In the genomic region with DNA sequence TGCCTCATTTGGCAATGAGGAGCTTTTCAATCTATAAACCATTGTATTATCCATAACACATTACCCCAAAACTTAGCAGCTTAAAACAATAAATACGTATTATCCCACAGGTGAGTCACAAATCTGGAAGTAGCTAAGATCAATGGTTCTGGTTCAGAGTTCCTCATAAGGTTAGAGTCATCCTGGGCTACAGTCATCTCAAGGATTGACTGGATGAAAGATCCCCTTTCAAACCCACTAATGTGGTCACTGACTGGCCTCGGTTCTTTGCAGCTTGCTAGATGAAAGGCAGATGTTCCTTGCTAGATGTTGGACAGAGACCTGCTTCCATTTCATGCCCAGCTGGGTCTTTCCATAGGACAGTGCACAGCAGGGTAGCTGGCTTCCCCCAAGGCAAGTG, we compare ENCODE assay signal across 13 cellular contexts. TPM values are rescaled to one million over a fixed set of nuclear protein-coding genes. Genes with fewer than 3 reads are reported as not detected.
A peak's percentile ranks its signal among the peaks of the same experiment; 100 is the strongest.
DNase-seq lines count a peak whose midpoint lies in the region; ATAC-seq and TF ChIP-seq lines count a peak whose summit lies in the region.
"Had no signal": no experiment of that assay in that cellular context is flagged by ENCODE, and none has a peak within 500 bp of the region (broad histone marks: within the 10 kb centered on the region; RNA-seq: fewer than 3 reads in every experiment).

No MANE protein-coding gene starts in this region.

- no peak for TF ChIP-seq POLR2A in upper lobe of left lung (IDR thresholded peaks at IDR 0.05)

- peaks cover 0 to 12% (median 9%) of the 10 kb centered on the region in 4 donors for H3K4me1 ChIP-seq in upper lobe of left lung

- H3K36me3 Mint-ChIP-seq in activated naive CD4-positive, alpha-beta T cell treated with anti-CD3 and anti-CD28 coated beads for 36 hours (ENCODE audit: low read depth) = peaks cover 1% of the 10 kb centered on the region
- peaks cover 0 to 4% of the 10 kb centered on the region in 2 donors for H3K36me3 Mint-ChIP-seq in activated T-cell treated with anti-CD3 and anti-CD28 coated beads, Interleukin-2, amount 50 U/mL, for 72 hours (ENCODE audit: insufficient read depth in 2 of 2)

- no peak overlapping the region for H3K27ac Mint-ChIP-seq in activated naive CD4-positive, alpha-beta T cell treated with anti-CD3 and anti-CD28 coated beads for 36 hours
- peak overlapping the region; percentile 90 for H3K27ac Mint-ChIP-seq in activated T-cell treated with anti-CD3 and anti-CD28 coated beads, Interleukin-2, amount 50 U/mL, for 72 hours
- H3K27ac Mint-ChIP-seq: B cell had no signal

- no peaks in the 10 kb centered on the region for H3K9me3 ChIP-seq in upper lobe of left lung
- H3K9me3 ChIP-seq: psoas muscle had no signal

- H3K4me3 ChIP-seq in GM12865 (ENCODE audit: low read depth, low read length) = no peak overlapping the region
- H3K4me3 ChIP-seq in upper lobe of left lung = no peak overlapping the region
- H3K4me3 ChIP-seq: lung, psoas muscle had no signal

- H3K27me3 ChIP-seq in upper lobe of left lung = no peaks in the 10 kb centered on the region

- CTCF ChIA-PET in activated naive CD4-positive, alpha-beta T cell treated with anti-CD3 and anti-CD28 coated beads for 36 hours (lab: Charles Lee) = interaction anchor here (0.7 to 4.2 kb wide), 14 partner anchors 8 to 191 kb away, joined by 3 to 41 read pairs (median 4); a partner anchor contains a TSS

- ATAC-seq in activated T-cell treated with anti-CD3 and anti-CD28 coated beads, Interleukin-2, amount 50 U/mL, for 72 hours (replicated peaks in 1 of 2) = peak; percentile 94 to 98
- ATAC-seq in GM21737 (IDR thresholded peaks at IDR 0.05; ENCODE audit: unreplicated experiment) = no peak
- no peak for ATAC-seq in upper lobe of left lung (ENCODE audit: low FRiP score in 2 of 2)
- no peak for ATAC-seq in HG02759 (IDR thresholded peaks at IDR 0.05; ENCODE audit: unreplicated experiment)
- ATAC-seq: naive thymus-derived CD8-positive, alpha-beta T cell had no signal

- H3K9me3 Mint-ChIP-seq in activated naive CD4-positive, alpha-beta T cell treated with anti-CD3 and anti-CD28 coated beads for 36 hours = no peaks in the 10 kb centered on the region
- H3K9me3 Mint-ChIP-seq in activated T-cell treated with anti-CD3 and anti-CD28 coated beads, Interleukin-2, amount 50 U/mL, for 72 hours = no peaks in the 10 kb centered on the region
- H3K9me3 Mint-ChIP-seq: naive thymus-derived CD8-positive, alpha-beta T cell had no signal

- DNase-seq in activated naive CD4-positive, alpha-beta T cell treated with anti-CD3 and anti-CD28 coated beads for 36 hours = peak; percentile 38
- DNase-seq in activated naive CD4-positive, alpha-beta T cell treated with anti-CD3 and anti-CD28 coated beads, Interleukin-2, amount 50 U/mL, for 16 hours = no peak
- DNase-seq in GM12865 (ENCODE audit: low read depth) (peak; percentile 35), upper lobe of left lung (no peak)
- peak; percentile 51 to 57 for DNase-seq in activated T-cell treated with anti-CD3 and anti-CD28 coated beads, Interleukin-2, amount 50 U/mL, for 72 hours
- DNase-seq in stimulated activated CD8-positive, alpha-beta memory T cell treated with anti-CD3 and anti-CD28 coated beads, Interleukin-4, amount 100 ng/mL, for 48 hours = peak; percentile 37
- DNase-seq: dermis blood vessel endothelial cell, psoas muscle had no signal

- H3K27ac ChIP-seq in upper lobe of left lung = no peak overlapping the region
- H3K27ac ChIP-seq: psoas muscle had no signal

- H3K27me3 Mint-ChIP-seq in activated naive CD4-positive, alpha-beta T cell treated with anti-CD3 and anti-CD28 coated beads for 36 hours (ENCODE audit: low read depth) = no peaks in the 10 kb centered on the region
- H3K27me3 Mint-ChIP-seq in activated T-cell treated with anti-CD3 and anti-CD28 coated beads, Interleukin-2, amount 50 U/mL, for 72 hours (ENCODE audit: low read depth) = no peaks in the 10 kb centered on the region
- H3K27me3 Mint-ChIP-seq: B cell; naive thymus-derived CD8-positive, alpha-beta T cell had no signal

- H3K36me3 ChIP-seq in upper lobe of left lung = peaks cover 0 to 19% (median 3%) of the 10 kb centered on the region in 4 donors

- no peak for TF ChIP-seq CTCF in GM12865 (IDR thresholded peaks at IDR 0.05; ENCODE audit: insufficient read depth, low read depth, low read length, missing control alignments)
- no peak for TF ChIP-seq CTCF in upper lobe of left lung (IDR thresholded peaks at IDR 0.05)

- WGBS in upper lobe of left lung, 2 donors = 83 to 98% methylated on average over 2 of the region's 2 CpGs

- TF ChIP-seq EP300 in upper lobe of left lung (IDR thresholded peaks at IDR 0.05) = no peak

- no peak overlapping the region for H3K4me3 Mint-ChIP-seq in activated naive CD4-positive, alpha-beta T cell treated with anti-CD3 and anti-CD28 coated beads for 36 hours
- peak overlapping the region in 1 of 2 donors; percentile 56 for H3K4me3 Mint-ChIP-seq in activated T-cell treated with anti-CD3 and anti-CD28 coated beads, Interleukin-2, amount 50 U/mL, for 72 hours
- H3K4me3 Mint-ChIP-seq: B cell; naive thymus-derived CD8-positive, alpha-beta T cell had no signal

- H3K4me1 Mint-ChIP-seq in activated naive CD4-positive, alpha-beta T cell treated with anti-CD3 and anti-CD28 coated beads for 36 hours (ENCODE audit: low read depth) = peaks cover 7% of the 10 kb centered on the region
- H3K4me1 Mint-ChIP-seq in activated T-cell treated with anti-CD3 and anti-CD28 coated beads, Interleukin-2, amount 50 U/mL, for 72 hours (ENCODE audit: low read depth) = peaks cover 15% of the 10 kb centered on the region

- intact Hi-C loops in activated naive CD4-positive, alpha-beta T cell treated with anti-CD3 and anti-CD28 coated beads for 36 hours (cut with micrococcal nuclease) = loop anchor here (1.0 to 5.0 kb wide), 2 partner anchors 44 to 83 kb away; no protein-coding TSS in a partner anchor

RNA-seq across cellular contexts. Expression of a gene that starts 8.1 kb away (rescaled TPM):
- 1 to 10 TPM; 7.8 to 8.4 TPM for total RNA-seq in activated naive CD4-positive, alpha-beta T cell treated with anti-CD3 and anti-CD28 coated beads for 36 hours
- total RNA-seq in activated T-cell treated with anti-CD3 and anti-CD28 coated beads, Interleukin-2, amount 50 U/mL, for 72 hours = 10 to 100 TPM; 14.8 to 18.2 TPM
- total RNA-seq in upper lobe of left lung = 10 to 100 TPM; 16.0 to 32.3 (median 21.9) TPM

RNA-seq across cellular contexts. Expression of a gene that starts 49.1 kb away (rescaled TPM):
- total RNA-seq in activated naive CD4-positive, alpha-beta T cell treated with anti-CD3 and anti-CD28 coated beads for 36 hours = 1 to 10 TPM; 1.1 to 1.2 TPM
- total RNA-seq in activated T-cell treated with anti-CD3 and anti-CD28 coated beads, Interleukin-2, amount 50 U/mL, for 72 hours = 1 to 10 TPM; 5.7 to 7.5 TPM
- 10 to 100 TPM in 5 of 6 donors, 1 to 10 TPM in 1; 6.3 to 20.8 (median 17.7) TPM for total RNA-seq in upper lobe of left lung

RNA-seq across cellular contexts. Expression of a gene that starts 58.0 kb away (rescaled TPM):
- total RNA-seq in activated naive CD4-positive, alpha-beta T cell treated with anti-CD3 and anti-CD28 coated beads for 36 hours = 10 to 100 TPM; 17.7 to 21.1 TPM
- 10 to 100 TPM; 38.1 to 50.7 TPM for total RNA-seq in activated T-cell treated with anti-CD3 and anti-CD28 coated beads, Interleukin-2, amount 50 U/mL, for 72 hours
- 10 to 100 TPM; 29.9 to 49.2 (median 35.6) TPM for total RNA-seq in upper lobe of left lung

RNA-seq across cellular contexts. Expression of a gene that starts 58.1 kb away (rescaled TPM):
- 10 to 100 TPM; 13.8 to 15.3 TPM for total RNA-seq in activated naive CD4-positive, alpha-beta T cell treated with anti-CD3 and anti-CD28 coated beads for 36 hours
- total RNA-seq in activated T-cell treated with anti-CD3 and anti-CD28 coated beads, Interleukin-2, amount 50 U/mL, for 72 hours = 10 to 100 TPM; 32.1 to 37.1 TPM
- total RNA-seq in upper lobe of left lung = 100 to 1,000 TPM in 1 of 6 donors, 10 to 100 TPM in 5; 24.0 to 114 (median 28.5) TPM

Comparison
In these comparisons a context has a peak if more than half of its experiments do, and no peak if none do; other contexts are left out.
1. DNase-seq: peak in activated naive CD4-positive, alpha-beta T cell treated with anti-CD3 and anti-CD28 coated beads for 36 hours (single experiment), GM12865 (single experiment), activated T-cell treated with anti-CD3 and anti-CD28 coated beads, Interleukin-2, amount 50 U/mL, for 72 hours (2 of 2) and stimulated activated CD8-positive, alpha-beta memory T cell treated with anti-CD3 and anti-CD28 coated beads, Interleukin-4, amount 100 ng/mL, for 48 hours (single experiment); none in activated naive CD4-positive, alpha-beta T cell treated with anti-CD3 and anti-CD28 coated beads, Interleukin-2, amount 50 U/mL, for 16 hours (single experiment) and upper lobe of left lung (0 of 2).
2. ATAC-seq: peak in activated T-cell treated with anti-CD3 and anti-CD28 coated beads, Interleukin-2, amount 50 U/mL, for 72 hours (2 of 2); none in GM21737 (single experiment), upper lobe of left lung (0 of 2) and HG02759 (single experiment).